ENCODE assay signal across 8 cellular contexts in genomic region chr19:53879145-53880037, GRCh38. TPM values are rescaled to one million over a fixed set of nuclear protein-coding genes. Genes with fewer than 3 reads are reported as not detected.
DNase-seq lines count a peak whose midpoint lies in the region; ATAC-seq and TF ChIP-seq lines count a peak whose summit lies in the region.

No MANE protein-coding gene starts in this region.

- H3K9me3 Mint-ChIP-seq in chondrocyte (ENCODE audit: low read depth) = no peaks in the 10 kb centered on the region

- peaks cover 16% of the 10 kb centered on the region for H3K36me3 Mint-ChIP-seq in chondrocyte (ENCODE audit: low read depth)

- H3K27me3 Mint-ChIP-seq in chondrocyte (ENCODE audit: low read depth) = peaks cover 16% of the 10 kb centered on the region

- DNase-seq in GF-D8 (lab: John Stamatoyannopoulos, UW) (peak; percentile 37), NCI-H2029 (lab: John Stamatoyannopoulos, UW) (peak; percentile 85), chondrocyte (ENCODE audit: low spot score) (peak; percentile 98), kidney glomerular epithelial cell (lab: John Stamatoyannopoulos, UW) (peak; percentile 68)
- DNase-seq in activated CD4-positive, alpha-beta T cell treated with anti-CD3 and anti-CD28 coated beads for 1 hour = peak; percentile 73
- peak; percentile 76 for DNase-seq in stimulated activated CD4-positive, alpha-beta T cell treated with anti-CD3 and anti-CD28 coated beads, Interleukin-12 subunit alpha, Interleukin-12 subunit beta, amount 100 ng/mL, for 4 hours

- peak; percentile 93 for ATAC-seq in HG02588 (IDR thresholded peaks at IDR 0.05; ENCODE audit: unreplicated experiment)
- no peak for ATAC-seq in HG03378 (IDR thresholded peaks at IDR 0.05; ENCODE audit: unreplicated experiment)

- no peak for TF ChIP-seq CTCF in chondrocyte (IDR thresholded peaks at IDR 0.05)

- peak overlapping the region; percentile 33 for H3K27ac Mint-ChIP-seq in chondrocyte (ENCODE audit: unreplicated experiment)

- H3K4me1 Mint-ChIP-seq in chondrocyte (ENCODE audit: low read depth) = peaks cover 25% of the 10 kb centered on the region

- H3K4me3 Mint-ChIP-seq in chondrocyte (ENCODE audit: unreplicated experiment) = no peak overlapping the region

RNA-seq across cellular contexts. Expression of gene PRKCG, which starts 2.6 kb away (rescaled TPM):
- 0.15 to 0.56 TPM in 2 of 3 replicates, not detected in the other for total RNA-seq in chondrocyte

RNA-seq across cellular contexts. Expression of gene MYADM, which starts 11.7 kb away (rescaled TPM):
- total RNA-seq in chondrocyte = 184 to 293 TPM (median 292 TPM) in 3 replicates

RNA-seq across cellular contexts. Expression of gene CACNG7, which starts 29.7 kb away (rescaled TPM):
- not detected in 3 replicates for total RNA-seq in chondrocyte

RNA-seq across cellular contexts. Expression of gene NLRP12, which starts 55.3 kb away (rescaled TPM):
- total RNA-seq in chondrocyte = not detected in 3 replicates

Comparison
In these comparisons a context has a peak if more than half of its experiments do, and no peak if none do; other contexts are left out.
1. DNase-seq: peak in every context shown above with its lines; median percentile 98 in chondrocyte; 85 in NCI-H2029; 76 in stimulated activated CD4-positive, alpha-beta T cell treated with anti-CD3 and anti-CD28 coated beads, Interleukin-12 subunit alpha, Interleukin-12 subunit beta, amount 100 ng/mL, for 4 hours; 73 in activated CD4-positive, alpha-beta T cell treated with anti-CD3 and anti-CD28 coated beads for 1 hour; 68 in kidney glomerular epithelial cell; 37 in GF-D8.